Comparison of ENCODE assay signal across 8 cellular contexts in the genomic region with DNA sequence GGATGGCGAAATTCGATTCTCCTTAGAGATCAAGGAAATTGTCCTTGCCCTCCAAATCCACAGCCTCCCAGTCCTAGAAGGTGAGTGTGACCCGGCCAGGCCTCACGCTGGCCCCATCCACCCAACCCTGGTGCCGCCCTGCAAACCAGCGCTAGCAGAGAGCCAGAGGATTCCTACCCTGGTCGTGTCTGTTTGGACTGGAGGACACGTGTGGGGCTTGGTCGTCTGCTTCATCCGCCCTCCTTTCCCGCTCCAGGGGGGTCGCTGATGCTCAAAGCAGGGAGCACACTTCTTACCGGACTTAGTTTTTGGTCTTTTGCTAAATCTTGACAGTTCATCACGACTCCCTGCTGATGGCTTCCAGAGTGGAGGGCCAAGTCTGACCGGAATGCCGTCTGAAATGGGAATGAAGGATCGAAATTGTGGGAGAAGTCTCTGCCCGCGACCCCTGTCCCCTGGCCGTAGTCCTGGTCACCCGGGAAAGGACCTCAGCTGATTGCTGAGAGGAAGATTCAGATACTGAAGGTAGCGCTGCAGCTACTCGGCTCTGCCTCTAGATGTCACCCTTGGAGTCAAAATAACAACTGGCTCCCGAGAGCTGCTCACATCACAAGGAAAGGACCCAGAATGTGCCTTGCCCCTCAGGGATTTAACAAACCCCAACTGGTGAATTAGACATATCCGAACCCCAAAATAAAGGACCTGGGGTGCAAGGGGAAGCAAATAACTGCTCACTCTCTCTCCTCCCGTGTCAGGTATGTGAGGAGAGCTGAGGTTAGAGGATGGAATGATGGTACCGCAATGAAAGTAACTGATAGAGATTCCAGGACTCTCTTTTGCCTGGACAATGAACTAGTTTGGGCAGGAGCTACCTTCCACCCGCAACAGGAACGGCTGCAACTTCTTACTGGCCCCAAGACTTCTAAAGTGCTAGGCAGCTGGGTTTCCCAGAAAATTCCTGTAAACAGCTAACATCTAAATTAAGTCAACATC. TPM values are rescaled to one million over a fixed set of nuclear protein-coding genes. Genes with fewer than 3 reads are reported as not detected.
DNase-seq lines count a peak whose midpoint lies in the region; ATAC-seq, FAIRE-seq and TF ChIP-seq lines count a peak whose summit lies in the region.

No MANE protein-coding gene starts in this region.

- CTCF ChIA-PET in activated CD8-positive, alpha-beta T cell treated with anti-CD3 and anti-CD28 coated beads, Interleukin-2, amount 10 ng/mL, durations not matched to agents 7 days and 5 days (lab: Charles Lee), result interaction anchor here (0.6 to 3.1 kb wide), 20 partner anchors 9 to 710 kb away, joined by 3 to 20 read pairs (median 4); partner anchors contain the start of gene ORC5

- ATAC-seq in GM19372 (IDR thresholded peaks at IDR 0.05; ENCODE audit: low read depth, unreplicated experiment) (peak; percentile 94), HG03442 (IDR thresholded peaks at IDR 0.05; ENCODE audit: unreplicated experiment) (peak; percentile 91), aorta (ENCODE audit: low FRiP score) (peak; percentile 86)
- ATAC-seq in activated CD8-positive, alpha-beta T cell treated with anti-CD3 and anti-CD28 coated beads, Interleukin-2, amount 10 ng/mL, durations not matched to agents 7 days and 5 days, result peak; percentile 82
- ATAC-seq in naive thymus-derived CD8-positive, alpha-beta T cell, result peak; percentile 77 to 82

- no peak for TF ChIP-seq EP300 in esophagus muscularis mucosa (IDR thresholded peaks at IDR 0.05)

- no peaks in the 10 kb centered on the region for H3K9me3 Mint-ChIP-seq in activated CD8-positive, alpha-beta T cell treated with anti-CD3 and anti-CD28 coated beads, Interleukin-2, amount 10 ng/mL, durations not matched to agents 7 days and 5 days (ENCODE audit: insufficient read depth)
- no peaks in the 10 kb centered on the region for H3K9me3 Mint-ChIP-seq in naive thymus-derived CD8-positive, alpha-beta T cell

- FAIRE-seq in D721Med (lab: Jason Lieb, UNC), result peak; percentile 41

- no peak overlapping the region for H3K4me3 Mint-ChIP-seq in activated CD8-positive, alpha-beta T cell treated with anti-CD3 and anti-CD28 coated beads, Interleukin-2, amount 10 ng/mL, durations not matched to agents 7 days and 5 days
- no peak overlapping the region for H3K4me3 Mint-ChIP-seq in naive thymus-derived CD8-positive, alpha-beta T cell

- H3K27me3 Mint-ChIP-seq in activated CD8-positive, alpha-beta T cell treated with anti-CD3 and anti-CD28 coated beads, Interleukin-2, amount 10 ng/mL, durations not matched to agents 7 days and 5 days (ENCODE audit: low read depth), result peaks cover 20% of the 10 kb centered on the region
- peaks cover 13 to 25% (median 20%) of the 10 kb centered on the region in 5 donors for H3K27me3 Mint-ChIP-seq in naive thymus-derived CD8-positive, alpha-beta T cell

- H3K27me3 ChIP-seq in esophagus muscularis mucosa, result peaks cover 0 to 13% (median 0%) of the 10 kb centered on the region in 4 donors
- H3K27me3 ChIP-seq in aorta (ENCODE audit: control insufficient read depth in 1 of 2, insufficient read depth in 2 of 2, low read length in 1 of 2), result no peaks in the 10 kb centered on the region

- no peaks in the 10 kb centered on the region for H3K36me3 ChIP-seq in esophagus muscularis mucosa
- H3K36me3 ChIP-seq in aorta (ENCODE audit: control insufficient read depth in 1 of 2, insufficient read depth in 2 of 2, low read length in 1 of 2), result no peaks in the 10 kb centered on the region

- peak; percentile 92 for TF ChIP-seq CTCF in D721Med (IDR thresholded peaks at IDR 0.05; ENCODE audit: insufficient read depth, missing control alignments)
- peak; percentile 71 to 87 (median 76) for TF ChIP-seq CTCF in esophagus muscularis mucosa (IDR thresholded peaks at IDR 0.05)

- H3K4me1 ChIP-seq in esophagus muscularis mucosa, result peaks cover 0 to 7% (median 0%) of the 10 kb centered on the region in 4 donors
- H3K4me1 ChIP-seq in aorta (ENCODE audit: control insufficient read depth in 1 of 2, insufficient read depth in 2 of 2, low read length in 2 of 2), result no peaks in the 10 kb centered on the region

- no peaks in the 10 kb centered on the region for H3K36me3 Mint-ChIP-seq in activated CD8-positive, alpha-beta T cell treated with anti-CD3 and anti-CD28 coated beads, Interleukin-2, amount 10 ng/mL, durations not matched to agents 7 days and 5 days (ENCODE audit: low read depth)
- no peaks in the 10 kb centered on the region for H3K36me3 Mint-ChIP-seq in naive thymus-derived CD8-positive, alpha-beta T cell

- DNase-seq in D721Med (ENCODE audit: insufficient read length, low spot score) (peak; percentile 61), NCI-H524 (lab: John Stamatoyannopoulos, UW) (peak; percentile 71 to 79), esophagus muscularis mucosa (ENCODE audit: extremely low spot score) (no peak), aorta (peak; percentile 43 to 74)
- DNase-seq in activated CD8-positive, alpha-beta T cell treated with anti-CD3 and anti-CD28 coated beads, Interleukin-2, amount 10 ng/mL, durations not matched to agents 7 days and 5 days, result peak; percentile 62
- DNase-seq in naive thymus-derived CD8-positive, alpha-beta T cell, result peak in 8 of 10 donors; percentile 14 to 69 (median 34)

- H3K9me3 ChIP-seq in esophagus muscularis mucosa (no peaks in the 10 kb centered on the region), aorta (ENCODE audit: control insufficient read depth, low read length) (no peaks in the 10 kb centered on the region)

- H3K4me3 ChIP-seq in esophagus muscularis mucosa (no peak overlapping the region), aorta (ENCODE audit: low read length in 2 of 2) (no peak overlapping the region)

- H3K4me1 Mint-ChIP-seq in activated CD8-positive, alpha-beta T cell treated with anti-CD3 and anti-CD28 coated beads, Interleukin-2, amount 10 ng/mL, durations not matched to agents 7 days and 5 days (ENCODE audit: low read depth), result no peaks in the 10 kb centered on the region
- H3K4me1 Mint-ChIP-seq in naive thymus-derived CD8-positive, alpha-beta T cell, result peaks cover 0 to 4% (median 0%) of the 10 kb centered on the region in 4 donors

- no peak overlapping the region for H3K27ac ChIP-seq in esophagus muscularis mucosa (replicated peaks in 1 of 4)
- H3K27ac ChIP-seq in aorta (ENCODE audit: low read depth in 1 of 2, low read length in 2 of 2), result no peak overlapping the region

- no peak overlapping the region for H3K27ac Mint-ChIP-seq in activated CD8-positive, alpha-beta T cell treated with anti-CD3 and anti-CD28 coated beads, Interleukin-2, amount 10 ng/mL, durations not matched to agents 7 days and 5 days
- H3K27ac Mint-ChIP-seq in naive thymus-derived CD8-positive, alpha-beta T cell, result no peak overlapping the region

- 20% methylated on average over 25 of the region's 29 CpGs for WGBS in esophagus muscularis mucosa
- 20 to 24% methylated on average over 29 of the region's 29 CpGs for WGBS in aorta, 2 donors

- TF ChIP-seq POLR2A in esophagus muscularis mucosa (IDR thresholded peaks at IDR 0.05; ENCODE audit: low read depth), result no peak

- intact Hi-C loops in esophagus muscularis mucosa (cut with DNase I), result loop anchor here (5.0 kb wide), 2 partner anchors 616 to 686 kb away; no protein-coding TSS in a partner anchor
- intact Hi-C loops in aorta (cut with DNase I), result loop anchor here (5.0 to 10.0 kb wide), 3 partner anchors 613 to 691 kb away; no protein-coding TSS in a partner anchor

- POLR2A ChIA-PET in activated CD8-positive, alpha-beta T cell treated with anti-CD3 and anti-CD28 coated beads, Interleukin-2, amount 10 ng/mL, durations not matched to agents 7 days and 5 days (lab: Charles Lee), result no interaction called here
- POLR2A ChIA-PET in naive thymus-derived CD8-positive, alpha-beta T cell (lab: Charles Lee), result no interaction called here

RNA-seq across cellular contexts. Expression of gene ORC5, which starts 23.5 kb away (rescaled TPM):
- total RNA-seq in activated CD8-positive, alpha-beta T cell treated with anti-CD3 and anti-CD28 coated beads, Interleukin-2, amount 10 ng/mL, durations not matched to agents 7 days and 5 days, result 10 to 100 TPM; 21.2 to 24.8 TPM
- total RNA-seq in esophagus muscularis mucosa, result 10 to 100 TPM; 11.8 to 36.6 (median 12.7) TPM
- 10 to 100 TPM; 23.3 to 25.8 TPM for total RNA-seq in naive thymus-derived CD8-positive, alpha-beta T cell
- 10 to 100 TPM; 18.7 to 25.7 (median 23.9) TPM for polyA plus RNA-seq in naive thymus-derived CD8-positive, alpha-beta T cell
- 10 to 100 TPM; 13.0 to 21.8 TPM for total RNA-seq in aorta
- polyA plus RNA-seq in aorta, result 1 to 10 TPM; 7.9 to 8.3 TPM
